9 cellular contexts compared by ENCODE assay signal in genomic region chr17:55513885-55514590, GRCh38. TPM values are rescaled to one million over a fixed set of nuclear protein-coding genes. Genes with fewer than 3 reads are reported as not detected.
A peak's percentile ranks its signal among the peaks of the same experiment; 100 is the strongest.
DNase-seq lines count a peak whose midpoint lies in the region; ATAC-seq, FAIRE-seq and TF ChIP-seq lines count a peak whose summit lies in the region.
"Had no signal": no experiment of that assay in that cellular context is flagged by ENCODE, and none has a peak within 500 bp of the region (broad histone marks: within the 10 kb centered on the region; RNA-seq: fewer than 3 reads in every experiment).

No MANE protein-coding gene starts in this region.

- intact Hi-C loops in activated B cell treated with CpG ODN at 0.5 μM for 24 hours (cut with micrococcal nuclease) = loop anchor here (1.0 to 5.0 kb wide), 7 partner anchors 77 to 521 kb away; no protein-coding TSS in a partner anchor

- H3K36me3 ChIP-seq in bronchial epithelial cell (ENCODE audit: control insufficient read depth, insufficient read depth, low read length) = no peaks in the 10 kb centered on the region

- CTCF ChIA-PET in activated B cell treated with CpG ODN at 0.5 μM for 24 hours (lab: Charles Lee) = interaction anchor here (0.7 to 4.3 kb wide), 20 partner anchors 10 to 521 kb away, joined by 3 to 55 read pairs (median 4); no protein-coding TSS in a partner anchor

- POLR2A ChIA-PET in activated B cell treated with CpG ODN at 0.5 μM for 24 hours (lab: Charles Lee) = interaction anchor here (0.6 to 1.0 kb wide), 4 partner anchors 9 to 97 kb away, joined by 3 to 4 read pairs (median 3); partner anchors contain the start of gene MMD

- no peaks in the 10 kb centered on the region for H3K9me3 Mint-ChIP-seq in activated B cell treated with CpG ODN at 0.5 μM for 24 hours

- ATAC-seq in HG03108 (IDR thresholded peaks at IDR 0.05; ENCODE audit: unreplicated experiment) (peak; percentile 84), activated B cell treated with CpG ODN at 0.5 μM for 24 hours (ENCODE audit: low read depth) (peak; percentile 69)

- H3K4me1 Mint-ChIP-seq in activated B cell treated with CpG ODN at 0.5 μM for 24 hours = peaks cover 4% of the 10 kb centered on the region

- peaks cover 1% of the 10 kb centered on the region for H3K27me3 ChIP-seq in bronchial epithelial cell (ENCODE audit: control insufficient read depth, insufficient read depth, low read length)

- H3K4me3 ChIP-seq in bronchial epithelial cell (ENCODE audit: low read depth, low read length) = no peak overlapping the region

- no peak for FAIRE-seq in bronchial epithelial cell (lab: Jason Lieb, UNC)
- FAIRE-seq: G401.6 had no signal

- TF ChIP-seq CTCF in activated B cell treated with CpG ODN at 0.5 μM for 24 hours (IDR thresholded peaks at IDR 0.05) (no peak), bronchial epithelial cell (IDR thresholded peaks at IDR 0.05; ENCODE audit: insufficient read depth, low read length, severe bottlenecking) (peak; percentile 79)

- no peak overlapping the region for H3K27ac Mint-ChIP-seq in activated B cell treated with CpG ODN at 0.5 μM for 24 hours

- H3K36me3 Mint-ChIP-seq in activated B cell treated with CpG ODN at 0.5 μM for 24 hours (ENCODE audit: low read depth) = no peaks in the 10 kb centered on the region

- H3K27me3 Mint-ChIP-seq in activated B cell treated with CpG ODN at 0.5 μM for 24 hours = peaks cover 6% of the 10 kb centered on the region

- DNase-seq in activated gamma-delta T cell treated with Interleukin-2 at 50 U/mL for 16 hours (peak; percentile 64), activated gamma-delta T cell (lab: John Stamatoyannopoulos, UW) (no peak), NCI-H2227 (lab: John Stamatoyannopoulos, UW; ENCODE audit: unreplicated experiment) (peak; percentile 82), activated B cell treated with CpG ODN at 0.5 μM for 24 hours (peak; percentile 54), bronchial epithelial cell (ENCODE audit: low read depth) (peak; percentile 64), kidney tubule cell (ENCODE audit: low spot score) (peak; percentile 80)
- peak; percentile 69 to 78 for DNase-seq in stimulated activated CD4-positive, alpha-beta T cell treated with anti-CD3 and anti-CD28 coated beads, Interleukin-2, amount 100 ng/mL, for 48 hours

- no peak overlapping the region for H3K4me3 Mint-ChIP-seq in activated B cell treated with CpG ODN at 0.5 μM for 24 hours

RNA-seq across cellular contexts. Expression of gene SMIM36, which starts 2.8 kb away (rescaled TPM):
- total RNA-seq in activated B cell treated with CpG ODN at 0.5 μM for 24 hours (not detected in 2 replicates), bronchial epithelial cell (not detected in 2 replicates)
